In the genomic region with DNA sequence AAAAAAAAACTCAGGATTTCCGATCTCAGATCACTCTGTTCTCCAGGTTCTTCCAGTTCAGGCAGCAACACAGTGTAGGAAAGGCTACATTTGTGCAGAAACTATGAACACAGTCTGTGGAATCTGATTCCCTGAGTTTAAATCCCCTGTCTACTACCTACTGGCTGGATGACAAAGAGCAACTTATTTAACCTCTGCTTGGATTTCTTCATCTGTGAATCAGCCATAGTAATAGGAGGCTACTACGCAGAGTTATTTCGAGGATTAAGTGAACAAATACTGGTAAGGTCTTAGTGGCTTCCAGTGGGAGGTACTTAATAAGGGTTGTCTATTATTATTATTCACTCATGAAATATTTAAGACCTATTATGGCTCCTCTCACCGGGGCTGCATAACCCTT, we compare ENCODE assay signal across 17 cellular contexts. TPM values are rescaled to one million over a fixed set of nuclear protein-coding genes. Genes with fewer than 3 reads are reported as not detected.
DNase-seq lines count a peak whose midpoint lies in the region; ATAC-seq, FAIRE-seq and TF ChIP-seq lines count a peak whose summit lies in the region.
"Had no signal": no experiment of that assay in that cellular context is flagged by ENCODE, and none has a peak within 500 bp of the region (broad histone marks: within the 10 kb centered on the region; RNA-seq: fewer than 3 reads in every experiment).

No MANE protein-coding gene starts in this region.

- no peaks in the 10 kb centered on the region for H3K27me3 ChIP-seq in esophagus squamous epithelium
- H3K27me3 ChIP-seq in rectal smooth muscle tissue (ENCODE audit: control insufficient read depth, insufficient read depth, low read length) = no peaks in the 10 kb centered on the region

- no peak overlapping the region for H3K9ac ChIP-seq in rectal smooth muscle tissue (ENCODE audit: low read length)

- no peak for DNase-seq in A549 (ENCODE audit: low read depth in 1 of 2, low spot score in 1 of 2)
- peak; percentile 52 for DNase-seq in LHCN-M2 (ENCODE audit: low read depth)
- no peak for DNase-seq in esophagus squamous epithelium (lab: John Stamatoyannopoulos, UW)
- no peak for DNase-seq in COLO829 (ENCODE audit: low spot score)
- DNase-seq in stimulated activated CD4-positive, alpha-beta T cell treated with anti-CD3 and anti-CD28 coated beads, Interleukin-2, amount 100 ng/mL, for 24 hours = no peak
- no peak for DNase-seq in GM19239 (ENCODE audit: insufficient read length, low spot score)
- DNase-seq in SK-N-DZ (ENCODE audit: low spot score) = no peak
- DNase-seq: activated CD4-positive, alpha-beta T cell treated with anti-CD3 and anti-CD28 coated beads, Interleukin-2, amount 50 U/mL, for 4 hours; anterior cingulate cortex; effector CD8-positive, alpha-beta T cell; H9; NCI-H1105; NCI-H345; stimulated activated naive CD8-positive, alpha-beta T cell treated with anti-CD3 and anti-CD28 coated beads, Interleukin-15, Interleukin-2, amounts not matched to agents 100 U/mL and 50 U/mL, for 24 hours had no signal

- H3K4me2 ChIP-seq in A549 = no peak overlapping the region

- FAIRE-seq in A549 (lab: Jason Lieb, UNC) (no peak), GM19239 (lab: Jason Lieb, UNC) (no peak)
- FAIRE-seq: D721Med had no signal

- no peak overlapping the region for H3K4me3 ChIP-seq in A549
- H3K4me3 ChIP-seq in esophagus squamous epithelium = peak overlapping the region in 2 of 4 donors; percentile 7 to 24
- no peak overlapping the region for H3K4me3 ChIP-seq in rectal smooth muscle tissue (ENCODE audit: low read length)
- H3K4me3 ChIP-seq: SK-N-MC had no signal

- TF ChIP-seq RAD21 in A549 (conservative IDR thresholded peaks at IDR 0.05 in 1 of 2, IDR thresholded peaks at IDR 0.05 in 1 of 2) = no peak

- H3K36me3 ChIP-seq in esophagus squamous epithelium = no peaks in the 10 kb centered on the region
- H3K36me3 ChIP-seq in rectal smooth muscle tissue (ENCODE audit: control insufficient read depth, insufficient read depth, low read length) = no peaks in the 10 kb centered on the region

- H3K4me1 ChIP-seq in A549 (0 out of 3 replicates have a peak, but pooled peaks cover 3% of the 10 kb centered on the region), esophagus squamous epithelium (peaks cover 27 to 83% (median 41%) of the 10 kb centered on the region in 3 donors), rectal smooth muscle tissue (ENCODE audit: control insufficient read depth, insufficient read depth, low read length) (peaks cover 50% of the 10 kb centered on the region)

- TF ChIP-seq POLR2A in A549 (IDR thresholded peaks at IDR 0.05; ENCODE audit: low read length) (no peak), esophagus squamous epithelium (IDR thresholded peaks at IDR 0.05) (no peak)

- POLR2A ChIA-PET in A549 (lab: Yijun Ruan, JAX) = no interaction called here

- peak; percentile 40 to 55; a peak in 4 of 6 replicates for ATAC-seq in A549
- ATAC-seq: stimulated activated naive CD8-positive, alpha-beta T cell treated with anti-CD3 and anti-CD28 coated beads, Interleukin-15, Interleukin-2, amounts not matched to agents 100 U/mL and 50 U/mL, for 24 hours had no signal

- intact Hi-C loops in esophagus squamous epithelium (cut with DNase I) = no loop called here

- TF ChIP-seq EP300 in A549 (IDR thresholded peaks at IDR 0.05) = no peak

- no peaks in the 10 kb centered on the region for H3K9me3 ChIP-seq in A549
- no peaks in the 10 kb centered on the region for H3K9me3 ChIP-seq in esophagus squamous epithelium

- CTCF ChIA-PET in A549 (lab: Yijun Ruan, JAX) = interaction anchor here (0.6 to 1.0 kb wide), 5 partner anchors 9 to 812 kb away, joined by 3 to 7 read pairs (median 4); no protein-coding TSS in a partner anchor

- WGBS in A549 (ENCODE audit: missing lambda C conversion rate) = 48% methylated on average over 4 of the region's 4 CpGs
- WGBS in esophagus squamous epithelium, 2 donors = 27 to 31% methylated on average over 3 to 4 of the region's 4 CpGs

- TF ChIP-seq CTCF in A549 (IDR thresholded peaks at IDR 0.05) (no peak), esophagus squamous epithelium (IDR thresholded peaks at IDR 0.05) (no peak)

- H3K27ac ChIP-seq in A549 (no peak overlapping the region), esophagus squamous epithelium (peak overlapping the region; percentile 66 to 92 (median 84)), rectal smooth muscle tissue (ENCODE audit: low read depth, low read length) (peak overlapping the region; percentile 87)
- H3K27ac ChIP-seq: SK-N-MC had no signal

TF ChIP-seq in A549, 52 proteins besides CTCF, POLR2A, EP300 and RAD21:
- no peak for TF ChIP-seq HMGXB4 (CRISPR knock-in tag; IDR thresholded peaks at IDR 0.05; ENCODE audit: borderline replicate concordance)
- TF ChIP-seq, protein P1, sequence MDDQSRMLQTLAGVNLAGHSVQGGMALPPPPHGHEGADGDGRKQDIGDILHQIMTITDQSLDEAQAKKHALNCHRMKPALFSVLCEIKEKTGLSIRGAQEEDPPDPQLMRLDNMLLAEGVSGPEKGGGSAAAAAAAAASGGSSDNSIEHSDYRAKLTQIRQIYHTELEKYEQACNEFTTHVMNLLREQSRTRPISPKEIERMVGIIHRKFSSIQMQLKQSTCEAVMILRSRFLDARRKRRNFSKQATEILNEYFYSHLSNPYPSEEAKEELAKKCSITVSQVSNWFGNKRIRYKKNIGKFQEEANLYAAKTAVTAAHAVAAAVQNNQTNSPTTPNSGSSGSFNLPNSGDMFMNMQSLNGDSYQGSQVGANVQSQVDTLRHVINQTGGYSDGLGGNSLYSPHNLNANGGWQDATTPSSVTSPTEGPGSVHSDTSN (IDR thresholded peaks at IDR 0.05) = no peak
- no peak for TF ChIP-seq BHLHE40 (IDR thresholded peaks at IDR 0.05; ENCODE audit: low read depth, low read length)
- TF ChIP-seq HEYL (CRISPR knock-in tag; IDR thresholded peaks at IDR 0.05) = no peak
- TF ChIP-seq TFCP2L1 (CRISPR knock-in tag; IDR thresholded peaks at IDR 0.05) = no peak
- TF ChIP-seq ZFP36 (IDR thresholded peaks at IDR 0.05; ENCODE audit: borderline replicate concordance, partially characterized antibody) = no peak
- TF ChIP-seq MAZ (IDR thresholded peaks at IDR 0.05; ENCODE audit: borderline replicate concordance, low read depth, low read length) = no peak
- no peak for TF ChIP-seq HES2 (IDR thresholded peaks at IDR 0.05)
- TF ChIP-seq JUN (IDR thresholded peaks at IDR 0.05) = no peak
- TF ChIP-seq FOSB (CRISPR knock-in tag; IDR thresholded peaks at IDR 0.05) = no peak
- no peak for TF ChIP-seq ZSCAN20 (CRISPR knock-in tag; IDR thresholded peaks at IDR 0.05)
- no peak for TF ChIP-seq ATOH8 (CRISPR knock-in tag; IDR thresholded peaks at IDR 0.05; ENCODE audit: low read depth)
- no peak for TF ChIP-seq HDAC2 (IDR thresholded peaks at IDR 0.05)

RNA-seq across cellular contexts. Expression of gene PDCD4, which starts 44.3 kb away (rescaled TPM):
- polyA plus RNA-seq in A549 (2011; rRNA removed) = 41.9 and 71.4 TPM in 2 replicates
- polyA plus RNA-seq in A549 (2012; cell fraction: cytosol; rRNA removed) = 6.5 and 10.0 TPM in 2 replicates
- 3.1 and 6.7 TPM in 2 replicates for polyA plus RNA-seq in A549 (2012; cell fraction: nucleus; rRNA removed)
- 35.7 to 49.7 TPM (median 42.7 TPM) in 3 replicates for polyA plus RNA-seq in A549 (2017; fragmentation: RNase III; extraction: RNeasy Plus Mini Kit Qiagen cat#74134 plus additional on column Dnase treatment)
- polyA minus RNA-seq in A549 (2011; rRNA and poly(A)+ RNA removed) = 15.0 and 16.3 TPM in 2 replicates
- total RNA-seq in LHCN-M2 (2014; rRNA removed) = 17.7 and 40.0 TPM in 2 replicates
- polyA plus RNA-seq in LHCN-M2 (2012) = 58.7 TPM
- 100 to 1,000 TPM in 3 of 4 donors, 10 to 100 TPM in 1; 68.3 to 299 (median 171) TPM for total RNA-seq in esophagus squamous epithelium
- polyA plus RNA-seq in SK-N-DZ (2014; cell fraction: cytosol; rRNA removed) = 30.0 and 43.5 TPM in 2 replicates
- 42.9 and 57.8 TPM in 2 replicates for polyA plus RNA-seq in SK-N-DZ (2014; cell fraction: nucleus; rRNA removed)

Comparison
In these comparisons a context has a peak if more than half of its experiments do, and no peak if none do; other contexts are left out.
1. H3K27ac ChIP-seq: peak in esophagus squamous epithelium (4 of 4) and rectal smooth muscle tissue (single experiment); none in A549 (0 of 2).